In the genomic region with DNA sequence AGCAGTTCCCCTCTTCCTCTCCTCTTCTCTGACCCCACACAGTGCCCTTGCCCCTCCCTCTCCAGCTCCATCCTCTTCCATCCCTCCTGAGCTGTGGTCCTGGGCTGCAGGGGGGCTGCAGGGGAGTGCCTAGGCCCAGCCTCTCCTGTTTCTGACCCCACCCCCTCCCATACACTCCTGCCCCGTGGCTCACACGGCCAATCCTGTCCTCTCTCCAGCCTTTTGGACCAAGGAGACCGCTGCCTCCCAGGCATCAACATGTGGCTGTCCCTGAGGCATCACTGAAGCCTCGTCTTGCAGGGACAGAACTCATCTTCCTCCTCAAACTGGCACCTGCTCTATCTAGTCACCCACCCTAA, we compare ENCODE assay signal across 1 cellular context.
A peak's percentile ranks its signal among the peaks of the same experiment; 100 is the strongest.
TF ChIP-seq lines count a peak whose summit lies in the region.

No MANE protein-coding gene starts in this region.

TF ChIP-seq in HepG2, 621 proteins besides CTCF, POLR2A, EP300 and RAD21:
- TF ChIP-seq RELA (CRISPR knock-in tag; IDR thresholded peaks at IDR 0.05) (no peak), RBFOX2 (IDR thresholded peaks at IDR 0.05; ENCODE audit: low read depth, low read length) (0 out of 2 replicates have a peak, but pooled peaks have one; percentile 7)
